Comparison of ENCODE assay signal across 8 cellular contexts in the genomic region with DNA sequence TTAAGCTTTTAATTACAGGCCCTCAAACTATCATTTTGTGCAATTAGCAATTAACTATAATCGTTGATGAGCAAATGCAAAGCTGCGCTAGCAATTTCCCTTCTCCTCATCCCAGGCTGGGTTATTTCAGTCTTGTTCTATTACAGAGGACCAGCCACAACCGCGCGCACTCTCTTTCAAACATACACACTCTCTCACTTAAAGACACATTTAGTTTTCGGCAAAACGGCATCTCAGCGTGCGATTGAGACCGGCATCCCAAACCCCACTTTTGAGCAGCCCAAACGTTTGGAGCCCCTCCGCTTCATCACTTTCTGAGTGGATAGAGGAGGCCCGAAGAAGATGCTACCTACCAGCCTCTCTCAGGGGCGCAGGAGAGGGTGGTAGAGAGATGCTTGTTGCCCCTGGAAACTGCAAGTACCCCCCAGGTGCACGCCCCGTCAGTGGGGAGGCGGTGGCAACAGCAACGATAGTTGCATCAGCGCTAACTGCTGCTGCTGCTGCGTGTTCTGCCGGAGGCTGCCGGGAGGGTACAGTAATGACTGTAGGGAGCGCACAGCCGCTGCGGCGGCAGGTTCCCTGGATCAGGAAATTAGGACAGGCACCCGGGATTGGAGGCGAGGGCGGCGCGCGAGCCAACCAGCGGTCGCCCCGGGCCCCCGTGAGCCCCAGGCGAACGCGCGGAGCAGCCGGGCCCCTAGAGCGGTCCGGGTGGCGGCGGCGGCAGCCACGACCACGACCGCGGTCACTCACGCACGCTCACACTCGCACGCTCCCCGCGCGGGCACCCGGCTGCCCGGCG. TPM values are rescaled to one million over a fixed set of nuclear protein-coding genes. Genes with fewer than 3 reads are reported as not detected.
DNase-seq lines count a peak whose midpoint lies in the region; ATAC-seq and TF ChIP-seq lines count a peak whose summit lies in the region.

No MANE protein-coding gene starts in this region.

- H3K9me3 ChIP-seq in BE2C (no peaks in the 10 kb centered on the region), esophagus muscularis mucosa (no peaks in the 10 kb centered on the region), muscle layer of colon (ENCODE audit: low read length) (no peaks in the 10 kb centered on the region)

- H3K36me3 ChIP-seq in BE2C (no peaks in the 10 kb centered on the region), esophagus muscularis mucosa (no peaks in the 10 kb centered on the region), muscle layer of colon (ENCODE audit: insufficient read depth, low read length) (no peaks in the 10 kb centered on the region)

- TF ChIP-seq CTCF in BE2C (IDR thresholded peaks at IDR 0.05; ENCODE audit: low read depth, low read length) (no peak), esophagus muscularis mucosa (IDR thresholded peaks at IDR 0.05) (peak in 2 of 3 experiments; percentile 25 to 36)

- peaks cover 31% of the 10 kb centered on the region for H3K4me1 Mint-ChIP-seq in stimulated activated naive CD8-positive, alpha-beta T cell treated with anti-CD3 and anti-CD28 coated beads, Interleukin-15, amount 100 ng/mL, for 72 hours

- ATAC-seq in GM19438 (IDR thresholded peaks at IDR 0.05; ENCODE audit: low read depth, unreplicated experiment) (peak; percentile 39), HG03571 (IDR thresholded peaks at IDR 0.05; ENCODE audit: unreplicated experiment) (peak; percentile 37)
- ATAC-seq in stimulated activated naive CD8-positive, alpha-beta T cell treated with anti-CD3 and anti-CD28 coated beads, Interleukin-15, amount 100 ng/mL, for 72 hours: peak; percentile 83

- peaks cover 18% of the 10 kb centered on the region for H3K27me3 ChIP-seq in BE2C
- peaks cover 0 to 20% (median 2%) of the 10 kb centered on the region in 4 donors for H3K27me3 ChIP-seq in esophagus muscularis mucosa
- H3K27me3 ChIP-seq in muscle layer of colon (ENCODE audit: control insufficient read depth in 1 of 2, insufficient read depth in 2 of 2, low read length in 2 of 2): peaks cover 0 to 4% of the 10 kb centered on the region in 2 donors

- H3K4me3 Mint-ChIP-seq in stimulated activated naive CD8-positive, alpha-beta T cell treated with anti-CD3 and anti-CD28 coated beads, Interleukin-15, amount 100 ng/mL, for 72 hours: peak overlapping the region; percentile 89 to 95

- H3K27ac ChIP-seq in esophagus muscularis mucosa (replicated peaks in 1 of 4): peak overlapping the region; percentile 86 to 92 (median 89)
- peak overlapping the region; percentile 0 for H3K27ac ChIP-seq in muscle layer of colon (ENCODE audit: low read depth, low read length)

- WGBS in esophagus muscularis mucosa: 7% methylated on average over 19 of the region's 60 CpGs

- peaks cover 76% of the 10 kb centered on the region for H3K27me3 Mint-ChIP-seq in stimulated activated naive CD8-positive, alpha-beta T cell treated with anti-CD3 and anti-CD28 coated beads, Interleukin-15, amount 100 ng/mL, for 72 hours

- H3K4me1 ChIP-seq in BE2C (peaks cover 2% of the 10 kb centered on the region; the same call in 1 of the 2 replicates), esophagus muscularis mucosa (peaks cover 12 to 49% (median 34%) of the 10 kb centered on the region in 4 donors), muscle layer of colon (ENCODE audit: insufficient read depth, low read length) (peaks cover 6% of the 10 kb centered on the region)

- peaks cover 6 to 8% of the 10 kb centered on the region in 2 donors for H3K9me3 Mint-ChIP-seq in stimulated activated naive CD8-positive, alpha-beta T cell treated with anti-CD3 and anti-CD28 coated beads, Interleukin-15, amount 100 ng/mL, for 72 hours

- TF ChIP-seq EP300 in esophagus muscularis mucosa (IDR thresholded peaks at IDR 0.05): no peak

- peak overlapping the region; percentile 99 to 100 for H3K27ac Mint-ChIP-seq in stimulated activated naive CD8-positive, alpha-beta T cell treated with anti-CD3 and anti-CD28 coated beads, Interleukin-15, amount 100 ng/mL, for 72 hours

- no peak overlapping the region for H3K9ac ChIP-seq in muscle layer of colon (ENCODE audit: low read length)

- H3K4me3 ChIP-seq in BE2C (ENCODE audit: low read depth, low read length): peak overlapping the region; percentile 73
- H3K4me3 ChIP-seq in esophagus muscularis mucosa: peak overlapping the region; percentile 79 to 93 (median 86)
- H3K4me3 ChIP-seq in muscle layer of colon (ENCODE audit: low read depth in 1 of 2, low read length in 2 of 2): peak overlapping the region; percentile 55 to 67

- DNase-seq in BE2C (peak; percentile 89), NCI-H748 treated with DMSO at 0.1 percent for 48 hours (lab: John Stamatoyannopoulos, UW) (peak; percentile 79), esophagus muscularis mucosa (ENCODE audit: extremely low spot score) (peak; percentile 93)
- DNase-seq in activated T-cell treated with anti-CD3 and anti-CD28 coated beads, Interleukin-2, amount 50 U/mL, for 1 hour: peak; percentile 23
- DNase-seq in stimulated activated naive CD8-positive, alpha-beta T cell treated with anti-CD3 and anti-CD28 coated beads, Interleukin-15, amount 100 ng/mL, for 72 hours: peak; percentile 71 to 87

- intact Hi-C loops in esophagus muscularis mucosa (cut with DNase I): loop anchor here (5.0 to 10.0 kb wide), 3 partner anchors 59 to 376 kb away; partner anchors contain the start of gene PUM3

- peak; percentile 21 for TF ChIP-seq POLR2A in esophagus muscularis mucosa (IDR thresholded peaks at IDR 0.05; ENCODE audit: low read depth)

RNA-seq across cellular contexts. Expression of gene VLDLR, which starts 0.5 kb away (rescaled TPM):
- 9.4 TPM for polyA plus RNA-seq in BE2C (2012; ENCODE audit: insufficient read depth, insufficient read length, low read depth)
- 10 to 100 TPM; 15.5 to 17.0 (median 16.8) TPM for total RNA-seq in esophagus muscularis mucosa

Comparison
In these comparisons a context has a peak if more than half of its experiments do, and no peak if none do; other contexts are left out.
1. Peak in every context shown above with its lines: DNase-seq, ATAC-seq, H3K4me3 ChIP-seq and H3K27ac ChIP-seq.
2. DNase-seq: peak in every context shown above with its lines; median percentile 93 in esophagus muscularis mucosa; 89 in BE2C; 79 in NCI-H748 treated with DMSO at 0.1 percent for 48 hours; 79 in stimulated activated naive CD8-positive, alpha-beta T cell treated with anti-CD3 and anti-CD28 coated beads, Interleukin-15, amount 100 ng/mL, for 72 hours; 23 in activated T-cell treated with anti-CD3 and anti-CD28 coated beads, Interleukin-2, amount 50 U/mL, for 1 hour.